Comparison of ENCODE assay signal across 8 cellular contexts in the genomic region with DNA sequence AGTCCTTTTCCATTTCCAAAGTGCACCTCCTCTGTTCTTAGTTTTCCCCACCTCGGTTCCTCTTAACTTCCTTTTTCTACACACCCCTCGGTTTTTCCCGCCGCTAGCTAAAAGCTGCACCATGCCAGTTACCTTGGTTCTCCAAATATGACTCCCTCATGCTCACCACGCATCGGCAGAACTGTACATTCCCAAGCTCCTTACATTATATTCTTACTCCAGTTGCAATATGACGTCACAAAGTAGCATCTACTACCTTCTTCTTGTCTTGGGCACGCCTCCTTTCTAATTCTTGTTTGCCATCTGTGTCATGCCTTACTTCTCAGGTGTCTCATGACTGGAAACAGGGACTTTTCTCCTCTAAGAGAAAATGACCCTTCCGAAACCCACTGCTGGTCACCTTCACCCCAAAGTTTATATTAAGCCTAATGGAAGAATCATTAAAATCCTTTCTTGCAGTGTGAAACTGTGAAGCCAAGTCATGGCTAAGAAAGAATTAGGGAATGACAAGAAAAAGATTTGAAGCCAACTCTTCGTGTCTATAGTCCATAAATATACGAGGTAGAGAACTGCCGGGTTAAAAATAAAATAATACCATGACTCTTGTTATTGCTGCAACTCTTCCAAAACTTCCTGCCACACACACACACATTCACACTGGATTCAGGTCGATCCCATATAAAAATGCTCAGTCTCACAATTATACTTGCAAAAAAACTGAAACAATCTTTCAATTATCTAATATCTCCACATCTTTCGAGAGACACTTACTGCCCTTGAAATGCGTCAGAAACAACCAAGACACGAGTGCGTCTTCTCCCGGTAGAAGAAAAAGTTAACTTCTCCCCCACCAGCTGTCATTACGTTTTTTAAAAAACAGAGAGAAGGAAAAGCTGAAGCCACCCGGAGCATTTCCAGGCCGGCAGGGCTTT. TPM values are rescaled to one million over a fixed set of nuclear protein-coding genes. Genes with fewer than 3 reads are reported as not detected.
DNase-seq lines count a peak whose midpoint lies in the region; ATAC-seq, FAIRE-seq and TF ChIP-seq lines count a peak whose summit lies in the region.

No MANE protein-coding gene starts in this region.

- DNase-seq in GM19239 (ENCODE audit: insufficient read length, low spot score) (no peak), Panc1 (ENCODE audit: low read depth, low spot score) (no peak), dorsolateral prefrontal cortex (no peak), epidermal melanocyte (ENCODE audit: insufficient read length, low spot score) (no peak), A172 (ENCODE audit: low spot score) (no peak)
- DNase-seq in natural killer cell treated with Interleukin-12 subunit alpha and Interleukin-12 subunit beta and Interleukin-15 and Interleukin-18, amount 100 ng/mL, for 72 hours (ENCODE audit: low spot score): no peak

- H3K4me3 Mint-ChIP-seq in natural killer cell treated with Interleukin-12 subunit alpha and Interleukin-12 subunit beta and Interleukin-15 and Interleukin-18, amount 100 ng/mL, for 72 hours: peak overlapping the region; percentile 85

- no peaks in the 10 kb centered on the region; the same call in 1 of the 2 replicates for H3K36me3 ChIP-seq in Panc1 (ENCODE audit: control insufficient read depth, insufficient read depth, low read length)

- POLR2A ChIA-PET in Panc1 (lab: Charles Lee): interaction anchor here (0.5 to 0.7 kb wide), 2 partner anchors 73 to 192 kb away, joined by 10 to 11 read pairs; no protein-coding TSS in a partner anchor

- no peaks in the 10 kb centered on the region for H3K27me3 ChIP-seq in Panc1 (ENCODE audit: control insufficient read depth, insufficient read depth, low read length)
- H3K27me3 ChIP-seq in dorsolateral prefrontal cortex: no peaks in the 10 kb centered on the region

- no peak for TF ChIP-seq CTCF in Panc1 (IDR thresholded peaks at IDR 0.05)
- TF ChIP-seq CTCF in dorsolateral prefrontal cortex (IDR thresholded peaks at IDR 0.05 in 54 of 56, conservative IDR thresholded peaks at IDR 0.05 in 2 of 56; ENCODE audit: low read depth in 1 of 56, partially characterized antibody in 56 of 56): no peak

- TSS peak; percentile 88 for BruUV-seq in Panc1 (replicated peaks; lab: Mats Ljungman, UMichigan)

- peak; percentile 84 for FAIRE-seq in GM19239 (lab: Jason Lieb, UNC)

- H3K27ac ChIP-seq in Panc1 (ENCODE audit: low read length) (peak overlapping the region; percentile 82), dorsolateral prefrontal cortex (peak overlapping the region in 57 of 59 donors; percentile 9 to 100 (median 92))

- peak overlapping the region; percentile 7 to 83 for H3K27ac Mint-ChIP-seq in natural killer cell treated with Interleukin-12 subunit alpha and Interleukin-12 subunit beta and Interleukin-15 and Interleukin-18, amount 100 ng/mL, for 72 hours

- no peaks in the 10 kb centered on the region for H3K9me3 Mint-ChIP-seq in natural killer cell treated with Interleukin-12 subunit alpha and Interleukin-12 subunit beta and Interleukin-15 and Interleukin-18, amount 100 ng/mL, for 72 hours

- no peaks in the 10 kb centered on the region for H3K9me3 ChIP-seq in Panc1 (ENCODE audit: control insufficient read depth, insufficient read depth, low read depth, low read length)

- H3K36me3 Mint-ChIP-seq in natural killer cell treated with Interleukin-12 subunit alpha and Interleukin-12 subunit beta and Interleukin-15 and Interleukin-18, amount 100 ng/mL, for 72 hours: no peaks in the 10 kb centered on the region

- H3K4me1 Mint-ChIP-seq in natural killer cell treated with Interleukin-12 subunit alpha and Interleukin-12 subunit beta and Interleukin-15 and Interleukin-18, amount 100 ng/mL, for 72 hours (ENCODE audit: low read depth in 2 of 2): peaks cover 30 to 33% of the 10 kb centered on the region in 2 donors

- no peak for ATAC-seq in Panc1
- ATAC-seq in natural killer cell treated with Interleukin-12 subunit alpha and Interleukin-12 subunit beta and Interleukin-15 and Interleukin-18, amount 100 ng/mL, for 72 hours: no peak
- ATAC-seq in GM18520 (IDR thresholded peaks at IDR 0.05; ENCODE audit: unreplicated experiment): no peak
- ATAC-seq in HG03342 (IDR thresholded peaks at IDR 0.05; ENCODE audit: unreplicated experiment): no peak

- H3K4me3 ChIP-seq in Panc1 (ENCODE audit: low read depth in 2 of 2, low read length in 2 of 2) (peak overlapping the region; percentile 87 to 88), dorsolateral prefrontal cortex (peak overlapping the region; percentile 45 to 99 (median 86))

- CTCF ChIA-PET in Panc1 (lab: Charles Lee): interaction anchor here (0.5 kb wide), 1 partner anchor 109 kb away, joined by 6 read pairs; no protein-coding TSS in a partner anchor

- in situ Hi-C loops in Panc1 (cut with HindIII; ENCODE audit: low pct_unique_long_range_greater_than_20kb, low sequenced_read_pairs): no loop called here

- peaks cover 0 to 3% of the 10 kb centered on the region in 2 donors for H3K27me3 Mint-ChIP-seq in natural killer cell treated with Interleukin-12 subunit alpha and Interleukin-12 subunit beta and Interleukin-15 and Interleukin-18, amount 100 ng/mL, for 72 hours

- intact Hi-C loops in Panc1 (cut with micrococcal nuclease; ENCODE audit: unreplicated experiment): no loop called here
- intact Hi-C loops in dorsolateral prefrontal cortex (cut with DNase I): loop anchor here (2.0 kb wide), 1 partner anchor 123 kb away; a partner anchor contains a TSS

- peaks cover 33% of the 10 kb centered on the region for H3K4me1 ChIP-seq in Panc1 (ENCODE audit: control insufficient read depth, insufficient read depth, low read length)

RNA-seq across cellular contexts. Expression of a gene that starts 1.6 kb away (rescaled TPM):
- total RNA-seq in Panc1 (2021; ENCODE audit: unreplicated experiment): 92.7 TPM
- polyA plus RNA-seq in Panc1 (2012; ENCODE audit: insufficient read length): 73.6 TPM
- 10 to 100 TPM; 40.3 to 83.9 (median 56.3) TPM for total RNA-seq in dorsolateral prefrontal cortex
- 10 to 100 TPM; 24.4 to 31.8 TPM for total RNA-seq in natural killer cell treated with Interleukin-12 subunit alpha and Interleukin-12 subunit beta and Interleukin-15 and Interleukin-18, amount 100 ng/mL, for 72 hours
- total RNA-seq in A172 (2014; rRNA removed; shearing (Covaris generic)): 48.4 and 50.1 TPM in 2 replicates

RNA-seq across cellular contexts. Expression of a gene that starts 28.7 kb away (rescaled TPM):
- total RNA-seq in Panc1 (2021; ENCODE audit: unreplicated experiment) (21.3 TPM), dorsolateral prefrontal cortex (10 to 100 TPM; 28.1 to 78.3 (median 47.5) TPM)
- 40.1 TPM for polyA plus RNA-seq in Panc1 (2012; ENCODE audit: insufficient read length)
- 10 to 100 TPM; 11.8 to 13.2 TPM for total RNA-seq in natural killer cell treated with Interleukin-12 subunit alpha and Interleukin-12 subunit beta and Interleukin-15 and Interleukin-18, amount 100 ng/mL, for 72 hours
- 3.9 and 9.6 TPM in 2 replicates for total RNA-seq in A172 (2014; rRNA removed; shearing (Covaris generic))
